In the genomic region with DNA sequence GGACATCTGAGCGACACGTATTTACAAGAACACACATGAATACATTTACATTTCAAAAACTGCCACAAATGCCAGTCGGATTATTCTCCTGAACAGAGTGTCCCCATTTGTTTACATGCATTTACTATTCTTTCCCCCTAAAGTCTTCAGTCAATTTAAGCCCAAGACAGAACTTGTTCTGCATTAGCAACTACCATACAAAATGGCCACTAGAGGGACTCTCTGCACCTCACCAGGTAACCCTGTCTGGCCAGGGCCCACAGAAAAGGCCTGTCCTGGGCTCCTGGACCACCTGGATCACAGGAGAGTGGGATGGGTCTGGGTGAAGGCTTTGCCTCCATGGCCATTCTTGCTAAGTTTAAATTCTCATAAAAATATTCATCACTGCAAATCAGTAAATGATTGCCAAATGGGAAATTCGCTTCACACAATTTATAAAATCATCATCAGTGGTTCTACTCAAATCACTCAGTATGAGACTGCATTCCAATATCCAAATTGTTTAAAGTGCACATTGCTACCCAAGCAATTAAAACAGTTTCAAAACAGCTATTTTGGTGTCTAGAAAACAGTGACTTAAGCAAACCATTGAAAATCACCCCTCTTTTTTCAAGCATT, we compare ENCODE assay signal across 8 cellular contexts. TPM values are rescaled to one million over a fixed set of nuclear protein-coding genes. Genes with fewer than 3 reads are reported as not detected.
DNase-seq lines count a peak whose midpoint lies in the region; ATAC-seq and TF ChIP-seq lines count a peak whose summit lies in the region.

No MANE protein-coding gene starts in this region.

- H3K4me3 ChIP-seq in AG04449 (ENCODE audit: low read depth, low read length) = no peak overlapping the region

- DNase-seq in AG04449 (ENCODE audit: low read depth, low spot score) (no peak), ELF-1 (ENCODE audit: low read depth, low spot score) (peak; percentile 44), NCI-H2029 (lab: John Stamatoyannopoulos, UW) (peak; percentile 81), iPS-NIHi11 (ENCODE audit: low spot score) (peak; percentile 60), NCI-H524 treated with DMSO at 0.1 percent for 48 hours (lab: John Stamatoyannopoulos, UW) (no peak)
- no peak for DNase-seq in activated naive CD8-positive, alpha-beta T cell treated with anti-CD3 and anti-CD28 coated beads, Interleukin-2, amount 10 ng/mL, durations not matched to agents 7 days and 5 days

- no peak overlapping the region for H3K27ac Mint-ChIP-seq in activated naive CD8-positive, alpha-beta T cell treated with anti-CD3 and anti-CD28 coated beads, Interleukin-2, amount 10 ng/mL, durations not matched to agents 7 days and 5 days

- peaks cover 4% of the 10 kb centered on the region for H3K4me1 Mint-ChIP-seq in activated naive CD8-positive, alpha-beta T cell treated with anti-CD3 and anti-CD28 coated beads, Interleukin-2, amount 10 ng/mL, durations not matched to agents 7 days and 5 days

- peak overlapping the region; percentile 31 for H3K27ac ChIP-seq in temporal lobe (ENCODE audit: low read depth, low read length)

- H3K9me3 Mint-ChIP-seq in activated naive CD8-positive, alpha-beta T cell treated with anti-CD3 and anti-CD28 coated beads, Interleukin-2, amount 10 ng/mL, durations not matched to agents 7 days and 5 days = no peaks in the 10 kb centered on the region

- TF ChIP-seq CTCF in AG04449 (IDR thresholded peaks at IDR 0.05; ENCODE audit: insufficient read depth, low read length, missing control alignments) = peak; percentile 63

- peak; percentile 47 for ATAC-seq in activated naive CD8-positive, alpha-beta T cell treated with anti-CD3 and anti-CD28 coated beads, Interleukin-2, amount 10 ng/mL, durations not matched to agents 7 days and 5 days (ENCODE audit: low read depth)
- ATAC-seq in HG02759 (IDR thresholded peaks at IDR 0.05; ENCODE audit: unreplicated experiment) = no peak

- POLR2A ChIA-PET in AG04449 (lab: Yijun Ruan, JAX) = no interaction called here
- POLR2A ChIA-PET in activated naive CD8-positive, alpha-beta T cell treated with anti-CD3 and anti-CD28 coated beads, Interleukin-2, amount 10 ng/mL, durations not matched to agents 7 days and 5 days (lab: Charles Lee) = no interaction called here

- H3K36me3 Mint-ChIP-seq in activated naive CD8-positive, alpha-beta T cell treated with anti-CD3 and anti-CD28 coated beads, Interleukin-2, amount 10 ng/mL, durations not matched to agents 7 days and 5 days = no peaks in the 10 kb centered on the region

- no peak overlapping the region for H3K4me3 Mint-ChIP-seq in activated naive CD8-positive, alpha-beta T cell treated with anti-CD3 and anti-CD28 coated beads, Interleukin-2, amount 10 ng/mL, durations not matched to agents 7 days and 5 days

- H3K27me3 Mint-ChIP-seq in activated naive CD8-positive, alpha-beta T cell treated with anti-CD3 and anti-CD28 coated beads, Interleukin-2, amount 10 ng/mL, durations not matched to agents 7 days and 5 days = no peaks in the 10 kb centered on the region

- CTCF ChIA-PET in AG04449 (lab: Yijun Ruan, JAX) = interaction anchor here (0.9 to 9.7 kb wide), 5 partner anchors 10 to 382 kb away, joined by 3 to 97 read pairs (median 3); a partner anchor contains a TSS

RNA-seq across cellular contexts. Expression of a gene that starts 12.5 kb away (rescaled TPM):
- not detected for total RNA-seq in activated naive CD8-positive, alpha-beta T cell treated with anti-CD3 and anti-CD28 coated beads, Interleukin-2, amount 10 ng/mL, durations not matched to agents 7 days and 5 days
- not detected for total RNA-seq in temporal lobe

RNA-seq across cellular contexts. Expression of a gene that starts 23.8 kb away (rescaled TPM):
- total RNA-seq in activated naive CD8-positive, alpha-beta T cell treated with anti-CD3 and anti-CD28 coated beads, Interleukin-2, amount 10 ng/mL, durations not matched to agents 7 days and 5 days = not detected
- not detected for total RNA-seq in temporal lobe

Comparison
In these comparisons a context has a peak if more than half of its experiments do, and no peak if none do; other contexts are left out.
1. DNase-seq: peak in ELF-1 (single experiment), NCI-H2029 (single experiment) and iPS-NIHi11 (single experiment); none in AG04449 (single experiment), activated naive CD8-positive, alpha-beta T cell treated with anti-CD3 and anti-CD28 coated beads, Interleukin-2, amount 10 ng/mL, durations not matched to agents 7 days and 5 days (single experiment) and NCI-H524 treated with DMSO at 0.1 percent for 48 hours (single experiment).